In the genomic region with DNA sequence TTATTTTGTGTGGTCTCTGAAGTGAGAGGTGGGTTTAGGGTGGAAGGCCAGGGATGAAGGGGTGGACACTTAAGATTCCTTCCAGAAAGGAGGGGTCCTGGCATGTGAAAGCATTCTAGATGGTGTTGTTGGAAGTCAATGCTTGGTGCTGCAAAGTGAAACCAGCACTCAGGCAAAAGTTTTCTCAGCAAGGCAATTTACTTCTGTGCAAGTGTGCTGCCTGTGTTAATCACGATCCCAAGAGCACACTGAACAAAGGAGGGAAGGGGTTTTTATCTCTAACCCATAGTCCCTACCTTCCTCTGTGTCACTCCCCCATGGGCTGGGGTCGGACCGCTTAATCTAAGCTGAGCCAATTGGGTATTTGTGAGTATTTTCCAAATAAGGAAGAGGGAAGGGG, we compare ENCODE assay signal across 1 cellular context.
TF ChIP-seq lines count a peak whose summit lies in the region.

No MANE protein-coding gene starts in this region.

TF ChIP-seq in H1, 55 proteins besides CTCF, POLR2A, EP300 and RAD21:
- TF ChIP-seq, protein P1, sequence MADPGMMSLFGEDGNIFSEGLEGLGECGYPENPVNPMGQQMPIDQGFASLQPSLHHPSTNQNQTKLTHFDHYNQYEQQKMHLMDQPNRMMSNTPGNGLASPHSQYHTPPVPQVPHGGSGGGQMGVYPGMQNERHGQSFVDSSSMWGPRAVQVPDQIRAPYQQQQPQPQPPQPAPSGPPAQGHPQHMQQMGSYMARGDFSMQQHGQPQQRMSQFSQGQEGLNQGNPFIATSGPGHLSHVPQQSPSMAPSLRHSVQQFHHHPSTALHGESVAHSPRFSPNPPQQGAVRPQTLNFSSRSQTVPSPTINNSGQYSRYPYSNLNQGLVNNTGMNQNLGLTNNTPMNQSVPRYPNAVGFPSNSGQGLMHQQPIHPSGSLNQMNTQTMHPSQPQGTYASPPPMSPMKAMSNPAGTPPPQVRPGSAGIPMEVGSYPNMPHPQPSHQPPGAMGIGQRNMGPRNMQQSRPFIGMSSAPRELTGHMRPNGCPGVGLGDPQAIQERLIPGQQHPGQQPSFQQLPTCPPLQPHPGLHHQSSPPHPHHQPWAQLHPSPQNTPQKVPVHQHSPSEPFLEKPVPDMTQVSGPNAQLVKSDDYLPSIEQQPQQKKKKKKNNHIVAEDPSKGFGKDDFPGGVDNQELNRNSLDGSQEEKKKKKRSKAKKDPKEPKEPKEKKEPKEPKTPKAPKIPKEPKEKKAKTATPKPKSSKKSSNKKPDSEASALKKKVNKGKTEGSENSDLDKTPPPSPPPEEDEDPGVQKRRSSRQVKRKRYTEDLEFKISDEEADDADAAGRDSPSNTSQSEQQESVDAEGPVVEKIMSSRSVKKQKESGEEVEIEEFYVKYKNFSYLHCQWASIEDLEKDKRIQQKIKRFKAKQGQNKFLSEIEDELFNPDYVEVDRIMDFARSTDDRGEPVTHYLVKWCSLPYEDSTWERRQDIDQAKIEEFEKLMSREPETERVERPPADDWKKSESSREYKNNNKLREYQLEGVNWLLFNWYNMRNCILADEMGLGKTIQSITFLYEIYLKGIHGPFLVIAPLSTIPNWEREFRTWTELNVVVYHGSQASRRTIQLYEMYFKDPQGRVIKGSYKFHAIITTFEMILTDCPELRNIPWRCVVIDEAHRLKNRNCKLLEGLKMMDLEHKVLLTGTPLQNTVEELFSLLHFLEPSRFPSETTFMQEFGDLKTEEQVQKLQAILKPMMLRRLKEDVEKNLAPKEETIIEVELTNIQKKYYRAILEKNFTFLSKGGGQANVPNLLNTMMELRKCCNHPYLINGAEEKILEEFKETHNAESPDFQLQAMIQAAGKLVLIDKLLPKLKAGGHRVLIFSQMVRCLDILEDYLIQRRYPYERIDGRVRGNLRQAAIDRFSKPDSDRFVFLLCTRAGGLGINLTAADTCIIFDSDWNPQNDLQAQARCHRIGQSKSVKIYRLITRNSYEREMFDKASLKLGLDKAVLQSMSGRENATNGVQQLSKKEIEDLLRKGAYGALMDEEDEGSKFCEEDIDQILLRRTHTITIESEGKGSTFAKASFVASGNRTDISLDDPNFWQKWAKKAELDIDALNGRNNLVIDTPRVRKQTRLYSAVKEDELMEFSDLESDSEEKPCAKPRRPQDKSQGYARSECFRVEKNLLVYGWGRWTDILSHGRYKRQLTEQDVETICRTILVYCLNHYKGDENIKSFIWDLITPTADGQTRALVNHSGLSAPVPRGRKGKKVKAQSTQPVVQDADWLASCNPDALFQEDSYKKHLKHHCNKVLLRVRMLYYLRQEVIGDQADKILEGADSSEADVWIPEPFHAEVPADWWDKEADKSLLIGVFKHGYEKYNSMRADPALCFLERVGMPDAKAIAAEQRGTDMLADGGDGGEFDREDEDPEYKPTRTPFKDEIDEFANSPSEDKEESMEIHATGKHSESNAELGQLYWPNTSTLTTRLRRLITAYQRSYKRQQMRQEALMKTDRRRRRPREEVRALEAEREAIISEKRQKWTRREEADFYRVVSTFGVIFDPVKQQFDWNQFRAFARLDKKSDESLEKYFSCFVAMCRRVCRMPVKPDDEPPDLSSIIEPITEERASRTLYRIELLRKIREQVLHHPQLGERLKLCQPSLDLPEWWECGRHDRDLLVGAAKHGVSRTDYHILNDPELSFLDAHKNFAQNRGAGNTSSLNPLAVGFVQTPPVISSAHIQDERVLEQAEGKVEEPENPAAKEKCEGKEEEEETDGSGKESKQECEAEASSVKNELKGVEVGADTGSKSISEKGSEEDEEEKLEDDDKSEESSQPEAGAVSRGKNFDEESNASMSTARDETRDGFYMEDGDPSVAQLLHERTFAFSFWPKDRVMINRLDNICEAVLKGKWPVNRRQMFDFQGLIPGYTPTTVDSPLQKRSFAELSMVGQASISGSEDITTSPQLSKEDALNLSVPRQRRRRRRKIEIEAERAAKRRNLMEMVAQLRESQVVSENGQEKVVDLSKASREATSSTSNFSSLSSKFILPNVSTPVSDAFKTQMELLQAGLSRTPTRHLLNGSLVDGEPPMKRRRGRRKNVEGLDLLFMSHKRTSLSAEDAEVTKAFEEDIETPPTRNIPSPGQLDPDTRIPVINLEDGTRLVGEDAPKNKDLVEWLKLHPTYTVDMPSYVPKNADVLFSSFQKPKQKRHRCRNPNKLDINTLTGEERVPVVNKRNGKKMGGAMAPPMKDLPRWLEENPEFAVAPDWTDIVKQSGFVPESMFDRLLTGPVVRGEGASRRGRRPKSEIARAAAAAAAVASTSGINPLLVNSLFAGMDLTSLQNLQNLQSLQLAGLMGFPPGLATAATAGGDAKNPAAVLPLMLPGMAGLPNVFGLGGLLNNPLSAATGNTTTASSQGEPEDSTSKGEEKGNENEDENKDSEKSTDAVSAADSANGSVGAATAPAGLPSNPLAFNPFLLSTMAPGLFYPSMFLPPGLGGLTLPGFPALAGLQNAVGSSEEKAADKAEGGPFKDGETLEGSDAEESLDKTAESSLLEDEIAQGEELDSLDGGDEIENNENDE (IDR thresholded peaks at IDR 0.05; ENCODE audit: insufficient replicate concordance, low read length): no peak
- no peak for TF ChIP-seq CBX8 (IDR thresholded peaks at IDR 0.05; ENCODE audit: borderline replicate concordance, low read depth, low read length)
- TF ChIP-seq SIRT6 (IDR thresholded peaks at IDR 0.05; ENCODE audit: low read length): no peak
- no peak for TF ChIP-seq KDM5A (IDR thresholded peaks at IDR 0.05; ENCODE audit: low read length)
- TF ChIP-seq YY1 (IDR thresholded peaks at IDR 0.05; ENCODE audit: low read depth, low read length): no peak
- no peak for TF ChIP-seq CBX5 (IDR thresholded peaks at IDR 0.05; ENCODE audit: low read depth, low read length)
- no peak for TF ChIP-seq SIN3A (conservative IDR thresholded peaks at IDR 0.05 in 1 of 2, IDR thresholded peaks at IDR 0.05 in 1 of 2; ENCODE audit: low read depth in 1 of 2, low read length in 2 of 2)
- TF ChIP-seq POLR2AphosphoS5 (IDR thresholded peaks at IDR 0.05; ENCODE audit: low read depth, low read length): no peak
- TF ChIP-seq RNF2 (IDR thresholded peaks at IDR 0.05; ENCODE audit: borderline replicate concordance, low read depth, low read length, missing control alignments, poor library complexity, severe bottlenecking): no peak
- TF ChIP-seq CEBPB (IDR thresholded peaks at IDR 0.05; ENCODE audit: low read depth, low read length): no peak
- TF ChIP-seq, protein P2, sequence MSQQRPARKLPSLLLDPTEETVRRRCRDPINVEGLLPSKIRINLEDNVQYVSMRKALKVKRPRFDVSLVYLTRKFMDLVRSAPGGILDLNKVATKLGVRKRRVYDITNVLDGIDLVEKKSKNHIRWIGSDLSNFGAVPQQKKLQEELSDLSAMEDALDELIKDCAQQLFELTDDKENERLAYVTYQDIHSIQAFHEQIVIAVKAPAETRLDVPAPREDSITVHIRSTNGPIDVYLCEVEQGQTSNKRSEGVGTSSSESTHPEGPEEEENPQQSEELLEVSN (IDR thresholded peaks at IDR 0.05): no peak
